In the genomic region with DNA sequence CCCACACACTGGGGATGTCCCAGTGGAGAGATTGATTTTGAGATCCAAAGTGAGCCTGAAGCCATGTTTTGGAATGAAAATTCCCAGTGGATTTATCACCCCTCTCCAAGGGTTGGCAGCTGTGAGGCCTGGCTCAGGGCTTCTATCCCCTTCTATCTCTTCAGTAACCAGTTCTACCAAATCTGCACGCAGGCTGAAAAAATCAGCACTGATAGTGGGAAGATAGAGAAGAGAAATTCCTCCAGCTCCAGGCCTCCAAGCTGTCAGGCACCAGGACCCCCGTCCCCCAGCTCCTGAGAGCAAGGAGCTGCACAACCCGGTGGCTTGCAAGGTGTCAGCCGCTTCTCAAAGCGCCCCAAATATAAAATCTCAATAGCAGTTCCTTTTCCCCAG, we compare ENCODE assay signal across 8 cellular contexts. TPM values are rescaled to one million over a fixed set of nuclear protein-coding genes. Genes with fewer than 3 reads are reported as not detected.
A peak's percentile ranks its signal among the peaks of the same experiment; 100 is the strongest.
DNase-seq lines count a peak whose midpoint lies in the region; ATAC-seq, FAIRE-seq and TF ChIP-seq lines count a peak whose summit lies in the region.

No MANE protein-coding gene starts in this region.

- no peak for DNase-seq in DND-41
- no peak for DNase-seq in PC-9
- no peak for DNase-seq in epithelial cell of esophagus (ENCODE audit: low read depth)
- DNase-seq in pancreas, result no peak
- no peak for DNase-seq in kidney glomerular epithelial cell (lab: John Stamatoyannopoulos, UW)
- no peak for DNase-seq in globus pallidus (ENCODE audit: low spot score)

- H3K4me3 ChIP-seq in DND-41 (ENCODE audit: low read depth in 1 of 2, low read length in 2 of 2) (peak overlapping the region in 1 of 2 experiments; percentile 63; a peak in 3 of 4 replicates), PC-9 (peak overlapping the region; percentile 80), epithelial cell of esophagus (ENCODE audit: low read length) (peak overlapping the region; percentile 67), pancreas (peak overlapping the region; percentile 52 to 83 (median 68))

- intact Hi-C loops in PC-9 (cut with micrococcal nuclease; ENCODE audit: unreplicated experiment) (no loop called here), pancreas (cut with DNase I) (no loop called here)

- H3K4me1 ChIP-seq in DND-41 (ENCODE audit: insufficient read depth, low read length), result peaks cover 52% of the 10 kb centered on the region
- peaks cover 21% of the 10 kb centered on the region for H3K4me1 ChIP-seq in PC-9 (replicated peaks; ENCODE audit: insufficient read depth)
- peaks cover 8 to 28% (median 15%) of the 10 kb centered on the region in 3 donors for H3K4me1 ChIP-seq in pancreas

- H3K4me2 ChIP-seq in DND-41 (ENCODE audit: insufficient read depth, low read length) (peak overlapping the region; percentile 91), PC-9 (peak overlapping the region; percentile 84)

- CTCF ChIA-PET in PC-9 (lab: Charles Lee), result interaction anchor here (0.7 to 1.2 kb wide), 2 partner anchors 17 to 133 kb away, joined by 3 to 5 read pairs; no protein-coding TSS in a partner anchor

- no peak for ATAC-seq in DND-41 (ENCODE audit: insufficient read depth, low read depth)
- ATAC-seq in pancreas, result no peak
- no peak for ATAC-seq in HG02970 (IDR thresholded peaks at IDR 0.05; ENCODE audit: low FRiP score, unreplicated experiment)
- ATAC-seq in HG02571 (IDR thresholded peaks at IDR 0.05; ENCODE audit: unreplicated experiment), result no peak

- H3K9me2 ChIP-seq in PC-9 (ENCODE audit: insufficient read depth), result no peaks in the 10 kb centered on the region

- H3K79me2 ChIP-seq in DND-41 (ENCODE audit: insufficient read depth, low read length) (peaks cover 12% of the 10 kb centered on the region), PC-9 (ENCODE audit: low read depth) (peaks cover 13% of the 10 kb centered on the region)

- WGBS in pancreas, 2 donors, result 7 to 18% methylated on average over 5 of the region's 5 CpGs

- H3K27me3 ChIP-seq in DND-41 (ENCODE audit: insufficient read depth, low read length, poor library complexity) (no peaks in the 10 kb centered on the region), PC-9 (ENCODE audit: insufficient read depth, low read depth) (no peaks in the 10 kb centered on the region), pancreas (no peaks in the 10 kb centered on the region)

- peaks cover 22% of the 10 kb centered on the region for H3F3A ChIP-seq in PC-9 (ENCODE audit: insufficient read depth, low read depth)

- no peak for FAIRE-seq in pancreas (lab: Jason Lieb, UNC)

- H3K9ac ChIP-seq in DND-41 (ENCODE audit: low read depth, low read length), result peak overlapping the region; percentile 76

- H3K9me3 ChIP-seq in DND-41 (ENCODE audit: insufficient read depth, low read length, severe bottlenecking) (no peaks in the 10 kb centered on the region), PC-9 (ENCODE audit: insufficient read depth, low read depth) (no peaks in the 10 kb centered on the region), pancreas (no peaks in the 10 kb centered on the region)

- TF ChIP-seq CTCF in DND-41 (IDR thresholded peaks at IDR 0.05; ENCODE audit: borderline replicate concordance, extremely low read depth, low read length, poor library complexity, severe bottlenecking) (no peak), PC-9 (conservative IDR thresholded peaks at IDR 0.05) (no peak), epithelial cell of esophagus (IDR thresholded peaks at IDR 0.05; ENCODE audit: insufficient read depth, low read depth, low read length, missing control alignments) (no peak), pancreas (IDR thresholded peaks at IDR 0.05) (no peak)

- H3K27ac ChIP-seq in DND-41 (ENCODE audit: low read length) (peak overlapping the region; percentile 8; the same call in 1 of the 2 replicates), PC-9 (no peak overlapping the region), pancreas (peak overlapping the region; percentile 71 to 92 (median 87))

- H3K36me3 ChIP-seq in DND-41 (ENCODE audit: insufficient read depth, low read length) (peaks cover 20% of the 10 kb centered on the region), PC-9 (ENCODE audit: low read depth) (no peaks in the 10 kb centered on the region), pancreas (no peaks in the 10 kb centered on the region)

- POLR2A ChIA-PET in PC-9 (lab: Charles Lee; ENCODE audit: unreplicated experiment), result interaction anchor here (0.7 kb wide), 1 partner anchor 186 kb away, joined by 7 read pairs; no protein-coding TSS in a partner anchor

- no TSS peak for BruUV-seq in PC-9 (replicated peaks; lab: Mats Ljungman, UMichigan)

- H4K20me1 ChIP-seq in DND-41 (ENCODE audit: insufficient read depth, low read length), result 0 out of 2 replicates have a peak, but pooled peaks cover 3% of the 10 kb centered on the region
- H4K20me1 ChIP-seq in PC-9 (ENCODE audit: insufficient read depth), result no peaks in the 10 kb centered on the region

- H2AFZ ChIP-seq in DND-41 (ENCODE audit: low read depth, low read length) (0 out of 2 replicates have a peak overlapping the region, but pooled peaks have one; percentile 79), PC-9 (no peak overlapping the region; the same call in 1 of the 2 replicates)

RNA-seq across cellular contexts. Expression of gene FLOT2, which starts 1.0 kb away (rescaled TPM):
- total RNA-seq in PC-9 (2021), result 118 and 128 TPM in 2 replicates
- total RNA-seq in pancreas, result 10 to 100 TPM; 32.1 to 65.2 (median 35.6) TPM
- polyA plus RNA-seq in pancreas, result 10 to 100 TPM; 37.4 to 43.9 TPM

RNA-seq across cellular contexts. Expression of gene DHRS13, which starts 6.4 kb away (rescaled TPM):
- total RNA-seq in PC-9 (2021), result 15.8 and 17.5 TPM in 2 replicates
- total RNA-seq in pancreas, result 1 to 10 TPM; 2.6 to 6.1 (median 4.5) TPM
- polyA plus RNA-seq in pancreas, result 1 to 10 TPM; 8.6 to 9.8 TPM

RNA-seq across cellular contexts. Expression of gene ERAL1, which starts 41.7 kb away (rescaled TPM):
- total RNA-seq in PC-9 (2021) (47.1 and 56.6 TPM in 2 replicates), pancreas (10 to 100 TPM; 11.7 to 21.7 (median 15.5) TPM)
- polyA plus RNA-seq in pancreas, result 10 to 100 TPM; 33.4 to 36.8 TPM

RNA-seq across cellular contexts. Expression of gene FAM222B, which starts 53.9 kb away (rescaled TPM):
- total RNA-seq in PC-9 (2021) (14.2 and 26.4 TPM in 2 replicates), pancreas (10 to 100 TPM in 1 of 6 donors, 1 to 10 TPM in 5; 5.5 to 15.6 (median 8.9) TPM)
- 1 to 10 TPM; 6.6 to 7.4 TPM for polyA plus RNA-seq in pancreas

RNA-seq across cellular contexts. Expression of gene PHF12, which starts 54.8 kb away (rescaled TPM):
- total RNA-seq in PC-9 (2021) (36.0 and 48.4 TPM in 2 replicates), pancreas (10 to 100 TPM; 19.9 to 31.6 (median 25.6) TPM)
- polyA plus RNA-seq in pancreas, result 10 to 100 TPM; 23.5 to 25.7 TPM
